30 cellular contexts compared by ENCODE assay signal in the genomic region with DNA sequence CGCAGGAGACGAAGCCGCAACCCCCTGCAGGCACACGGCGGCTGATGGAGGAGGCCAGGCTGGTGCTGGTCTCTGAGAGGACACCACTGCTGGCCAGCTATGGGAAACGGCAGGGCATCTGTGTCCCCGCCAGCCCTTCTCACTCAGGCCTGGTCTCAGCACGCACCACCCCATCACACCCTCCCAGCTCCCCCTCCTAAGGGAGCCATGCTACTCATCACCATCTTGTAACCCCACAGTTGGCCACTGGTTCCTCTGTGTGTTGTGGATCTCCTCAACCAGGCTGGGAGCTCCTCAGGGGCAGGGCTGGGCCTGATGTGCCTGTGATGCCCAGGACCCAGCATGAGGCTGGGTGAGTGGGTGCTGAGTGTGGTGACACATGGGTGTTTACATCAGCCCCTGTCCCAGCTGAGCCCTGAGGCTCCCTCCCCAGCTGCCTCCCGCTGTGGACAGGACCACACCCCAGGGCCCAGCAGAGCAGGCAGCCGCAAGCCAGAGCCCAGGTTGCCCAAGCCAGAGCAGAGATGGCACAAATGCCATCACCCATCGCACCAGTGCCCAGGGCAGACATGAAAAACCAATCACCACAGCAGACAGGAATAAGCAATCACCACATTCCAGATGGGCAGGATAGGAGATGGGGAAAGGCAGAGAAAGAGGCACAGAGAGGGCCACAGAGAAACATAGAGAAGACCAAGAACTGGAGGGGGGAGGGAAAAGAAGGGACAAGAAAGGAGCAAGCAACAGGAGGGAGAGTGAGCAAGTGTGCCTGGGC. TPM values are rescaled to one million over a fixed set of nuclear protein-coding genes. Genes with fewer than 3 reads are reported as not detected.
DNase-seq lines count a peak whose midpoint lies in the region; ATAC-seq, FAIRE-seq and TF ChIP-seq lines count a peak whose summit lies in the region.
"Had no signal": no experiment of that assay in that cellular context is flagged by ENCODE, and none has a peak within 500 bp of the region (broad histone marks: within the 10 kb centered on the region; RNA-seq: fewer than 3 reads in every experiment).

No MANE protein-coding gene starts in this region.

- H3K27ac ChIP-seq in SK-N-SH (ENCODE audit: low read depth in 2 of 2, low read length in 1 of 2) (peak overlapping the region in 1 of 2 experiments; percentile 99; a peak in 2 of 4 replicates), kidney (ENCODE audit: low read depth in 2 of 2, low read length in 2 of 2) (no peak overlapping the region), tibial nerve (peak overlapping the region in 3 of 4 donors; percentile 38 to 82 (median 81))
- H3K27ac ChIP-seq: 22Rv1, esophagus muscularis mucosa, hepatocyte, SJCRH30 had no signal

- H3K4me3 ChIP-seq in SK-N-SH (ENCODE audit: low read depth in 2 of 2, low read length in 1 of 2) (no peak overlapping the region), MG63 (no peak overlapping the region), kidney (ENCODE audit: low read length in 2 of 2) (no peak overlapping the region), tibial nerve (no peak overlapping the region)
- H3K4me3 ChIP-seq: coronary artery, esophagus muscularis mucosa, hepatocyte, SJCRH30 had no signal

- H4K20me1 ChIP-seq in SK-N-SH (ENCODE audit: insufficient read depth) = no peaks in the 10 kb centered on the region

- no peak for TF ChIP-seq EP300 in SK-N-SH (IDR thresholded peaks at IDR 0.05; ENCODE audit: borderline replicate concordance in 1 of 2, low read depth in 1 of 2, low read length in 1 of 2)
- TF ChIP-seq EP300 in tibial nerve (IDR thresholded peaks at IDR 0.05) = no peak

- H2AFZ ChIP-seq in SK-N-SH (ENCODE audit: low read depth) = no peak overlapping the region
- H2AFZ ChIP-seq: hepatocyte had no signal

- H3K27ac Mint-ChIP-seq in natural killer cell = no peak overlapping the region
- H3K27ac Mint-ChIP-seq: naive B cell had no signal

- DNase-seq in SK-N-SH (peak; percentile 53), MG63 (peak; percentile 56), kidney (peak; percentile 66), tibial nerve (ENCODE audit: low spot score in 2 of 2) (no peak), natural killer cell (no peak)
- DNase-seq: activated CD4-positive, alpha-beta T cell treated with anti-CD3 and anti-CD28 coated beads, Interleukin-2, amount 50 U/mL, for 48 hours; activated CD8-positive, alpha-beta memory T cell treated with anti-CD3 and anti-CD28 coated beads, Interleukin-2, amount 50 U/mL, for 48 hours; activated naive CD4-positive, alpha-beta T cell treated with anti-CD3 and anti-CD28 coated beads, Interleukin-2, amount 50 U/mL, for 16 hours; amniotic stem cell; effector memory CD8-positive, alpha-beta T cell; foreskin melanocyte; KBM-7; MM.1S; naive B cell; NCI-H1417; NCI-H2029 treated with DMSO at 0.1 percent for 48 hours; NCI-H2227 treated with DMSO at 0.1 percent for 48 hours; SJCRH30; small intestine; stimulated activated CD4-positive, alpha-beta T cell treated with anti-CD3 and anti-CD28 coated beads, Interleukin-2, amount 100 ng/mL, for 24 hours; T-helper 1 cell had no signal

- no peak for FAIRE-seq in kidney (lab: Jason Lieb, UNC)
- FAIRE-seq: RCC 7860, small intestine had no signal

- ATAC-seq in SK-N-SH treated with all-trans-retinoic acid at 6 μM for 48 hours (no peak), HG03432 (IDR thresholded peaks at IDR 0.05; ENCODE audit: unreplicated experiment) (no peak), natural killer cell (no peak), GM21786 (IDR thresholded peaks at IDR 0.05; ENCODE audit: unreplicated experiment) (no peak)
- ATAC-seq: effector memory CD8-positive, alpha-beta T cell; left lobe of liver had no signal

- H3K9me3 ChIP-seq in SK-N-SH = peaks cover 15% of the 10 kb centered on the region; the same call in 1 of the 2 replicates
- peaks cover 6% of the 10 kb centered on the region for H3K9me3 ChIP-seq in MG63
- H3K9me3 ChIP-seq in kidney (ENCODE audit: control insufficient read depth in 1 of 2, low read length in 2 of 2) = peaks cover 0 to 2% of the 10 kb centered on the region in 2 donors
- peaks cover 0 to 10% (median 5%) of the 10 kb centered on the region in 4 donors for H3K9me3 ChIP-seq in tibial nerve

- H3K9ac ChIP-seq in SK-N-SH = no peak overlapping the region
- no peak overlapping the region for H3K9ac ChIP-seq in kidney (ENCODE audit: low read length in 2 of 2)

- peaks cover 9% of the 10 kb centered on the region for H3K36me3 Mint-ChIP-seq in natural killer cell

- no peak overlapping the region for H3K4me3 Mint-ChIP-seq in natural killer cell
- H3K4me3 Mint-ChIP-seq: effector memory CD8-positive, alpha-beta T cell; naive B cell had no signal

- no peak for TF ChIP-seq POLR2A in tibial nerve (IDR thresholded peaks at IDR 0.05)

- H3K4me1 ChIP-seq in SK-N-SH (ENCODE audit: control insufficient read depth in 1 of 2, insufficient read depth in 2 of 2, low read depth in 1 of 2, low read length in 1 of 2) (peaks cover 0 to 65% of the 10 kb centered on the region in 2 experiments; a peak in 2 of 4 replicates), kidney (ENCODE audit: control insufficient read depth in 1 of 2, insufficient read depth in 1 of 2, low read depth in 1 of 2, low read length in 2 of 2) (peaks cover 11% of the 10 kb centered on the region in 2 donors), tibial nerve (peaks cover 0 to 30% (median 6%) of the 10 kb centered on the region in 4 donors)

- H3K4me1 Mint-ChIP-seq in natural killer cell = peaks cover 12 to 16% of the 10 kb centered on the region in 2 donors

- intact Hi-C loops in kidney (cut with DNase I) (no loop called here), natural killer cell (cut with micrococcal nuclease) (no loop called here)

- POLR2A ChIA-PET in SK-N-SH (lab: Yijun Ruan, JAX) = interaction anchor here (1.3 to 2.6 kb wide), 3 partner anchors 10 to 22 kb away, joined by 6 to 10 read pairs (median 9); no protein-coding TSS in a partner anchor

- H3K79me2 ChIP-seq in SK-N-SH (ENCODE audit: insufficient read depth) = no peaks in the 10 kb centered on the region
- H3K79me2 ChIP-seq: hepatocyte had no signal

- TF ChIP-seq CTCF in SK-N-SH (IDR thresholded peaks at IDR 0.05) (no peak), kidney (IDR thresholded peaks at IDR 0.05; ENCODE audit: borderline replicate concordance, extremely low read depth, insufficient read depth) (no peak), tibial nerve (IDR thresholded peaks at IDR 0.05) (no peak), natural killer cell (IDR thresholded peaks at IDR 0.05) (no peak)

- no peaks in the 10 kb centered on the region for H3F3A ChIP-seq in SK-N-SH (replicated peaks; ENCODE audit: insufficient read depth)

- no peaks in the 10 kb centered on the region for H3K27me3 ChIP-seq in SK-N-SH (ENCODE audit: insufficient read depth)
- no peaks in the 10 kb centered on the region for H3K27me3 ChIP-seq in MG63
- H3K27me3 ChIP-seq in tibial nerve = no peaks in the 10 kb centered on the region
- H3K27me3 ChIP-seq: esophagus muscularis mucosa, hepatocyte, SJCRH30 had no signal

- H3K36me3 ChIP-seq in SK-N-SH (replicated peaks in 1 of 2; ENCODE audit: control insufficient read depth in 1 of 2, insufficient read depth in 2 of 2, low read length in 1 of 2) (peaks cover 0 to 10% of the 10 kb centered on the region in 2 experiments), MG63 (no peaks in the 10 kb centered on the region), kidney (ENCODE audit: control insufficient read depth in 1 of 2, insufficient read depth in 2 of 2, low read length in 2 of 2) (no peaks in the 10 kb centered on the region), tibial nerve (no peaks in the 10 kb centered on the region)
- H3K36me3 ChIP-seq: esophagus muscularis mucosa, SJCRH30 had no signal

- no peak overlapping the region for H3K4me2 ChIP-seq in SK-N-SH
- H3K4me2 ChIP-seq: hepatocyte had no signal

- H3K9me3 Mint-ChIP-seq in natural killer cell = peaks cover 0 to 4% of the 10 kb centered on the region in 2 donors
- H3K9me3 Mint-ChIP-seq: effector memory CD8-positive, alpha-beta T cell had no signal

- 92% methylated on average over 6 of the region's 11 CpGs for WGBS in SK-N-SH (ENCODE audit: low lambda C conversion rate)
- WGBS in tibial nerve, 2 donors = 75 to 79% methylated on average over 9 to 11 of the region's 11 CpGs

- no peaks in the 10 kb centered on the region for H3K27me3 Mint-ChIP-seq in natural killer cell (ENCODE audit: low read depth in 2 of 2)
- H3K27me3 Mint-ChIP-seq: effector memory CD8-positive, alpha-beta T cell; naive B cell had no signal

- no peak for TF ChIP-seq RAD21 in SK-N-SH (IDR thresholded peaks at IDR 0.05; ENCODE audit: low read length)

- CTCF ChIA-PET in SK-N-SH (lab: Yijun Ruan, JAX) = interaction anchor here (1.5 to 8.9 kb wide), 5 partner anchors 11 to 40 kb away, joined by 3 to 501 read pairs (median 70); a partner anchor contains a TSS

- no peaks in the 10 kb centered on the region for H3K9me2 ChIP-seq in SK-N-SH

TF ChIP-seq in SK-N-SH, 30 proteins besides CTCF, POLR2A, EP300 and RAD21 (continues in another document):
- no peak for TF ChIP-seq NFIC (IDR thresholded peaks at IDR 0.05; ENCODE audit: borderline replicate concordance)
- no peak for TF ChIP-seq JUND (IDR thresholded peaks at IDR 0.05)
- no peak for TF ChIP-seq MXI1 (IDR thresholded peaks at IDR 0.05; ENCODE audit: low read depth, low read length)

TF ChIP-seq in SK-N-SH treated with all-trans-retinoic acid at 6 μM for 48 hours, 23 proteins besides CTCF, POLR2A, EP300 and RAD21 (continues in another document):
- TF ChIP-seq RARB (CRISPR knock-in tag; IDR thresholded peaks at IDR 0.05) = no peak
- no peak for TF ChIP-seq ZFP30 (CRISPR knock-in tag; IDR thresholded peaks at IDR 0.05)

RNA-seq across cellular contexts. Expression of a gene that starts 8.2 kb away (rescaled TPM):
- polyA plus RNA-seq in SK-N-SH (2012; rRNA removed) (27.4 and 33.0 TPM in 2 replicates), kidney (ENCODE audit: insufficient read depth, low read depth, low replicate concordance) (16.0 TPM)
- 8.7 and 26.7 TPM in 2 replicates for polyA plus RNA-seq in SK-N-SH (2012; cell fraction: cytosol; rRNA removed)
- polyA plus RNA-seq in SK-N-SH (2012; cell fraction: nucleus; rRNA removed) = 105 and 141 TPM in 2 replicates
- total RNA-seq in MG63 (2014; rRNA removed; shearing (Covaris generic); ENCODE audit: low replicate concordance) = 2.2 and 3.8 TPM in 2 replicates
- total RNA-seq in kidney (21.9 TPM), tibial nerve (10 to 100 TPM; 47.5 to 98.3 (median 80.6) TPM), natural killer cell (10 to 100 TPM; 37.8 to 62.0 (median 38.7) TPM)

RNA-seq across cellular contexts. Expression of a gene that starts 12.5 kb away (rescaled TPM):
- polyA plus RNA-seq in SK-N-SH (2012; rRNA removed) = 20.7 and 25.5 TPM in 2 replicates
- 10.1 and 15.9 TPM in 2 replicates for polyA plus RNA-seq in SK-N-SH (2012; cell fraction: cytosol; rRNA removed)
- polyA plus RNA-seq in SK-N-SH (2012; cell fraction: nucleus; rRNA removed) = 28.8 and 32.7 TPM in 2 replicates
- total RNA-seq in MG63 (2014; rRNA removed; shearing (Covaris generic); ENCODE audit: low replicate concordance) = 21.0 and 54.2 TPM in 2 replicates
- total RNA-seq in kidney = 27.7 TPM
- 37.3 TPM for polyA plus RNA-seq in kidney (ENCODE audit: insufficient read depth, low read depth, low replicate concordance)
- total RNA-seq in tibial nerve = 10 to 100 TPM; 31.7 to 56.7 (median 39.0) TPM
- total RNA-seq in natural killer cell = 10 to 100 TPM; 33.3 to 53.0 (median 46.2) TPM

Comparison
In these comparisons a context has a peak if more than half of its experiments do, and no peak if none do; other contexts are left out.
1. DNase-seq: peak in SK-N-SH (single experiment), MG63 (single experiment) and kidney (single experiment); none in tibial nerve (0 of 2) and natural killer cell (single experiment).
2. H3K27ac ChIP-seq: peak in tibial nerve (3 of 4); none in kidney (0 of 2).